8 cellular contexts compared by ENCODE assay signal in the genomic region with DNA sequence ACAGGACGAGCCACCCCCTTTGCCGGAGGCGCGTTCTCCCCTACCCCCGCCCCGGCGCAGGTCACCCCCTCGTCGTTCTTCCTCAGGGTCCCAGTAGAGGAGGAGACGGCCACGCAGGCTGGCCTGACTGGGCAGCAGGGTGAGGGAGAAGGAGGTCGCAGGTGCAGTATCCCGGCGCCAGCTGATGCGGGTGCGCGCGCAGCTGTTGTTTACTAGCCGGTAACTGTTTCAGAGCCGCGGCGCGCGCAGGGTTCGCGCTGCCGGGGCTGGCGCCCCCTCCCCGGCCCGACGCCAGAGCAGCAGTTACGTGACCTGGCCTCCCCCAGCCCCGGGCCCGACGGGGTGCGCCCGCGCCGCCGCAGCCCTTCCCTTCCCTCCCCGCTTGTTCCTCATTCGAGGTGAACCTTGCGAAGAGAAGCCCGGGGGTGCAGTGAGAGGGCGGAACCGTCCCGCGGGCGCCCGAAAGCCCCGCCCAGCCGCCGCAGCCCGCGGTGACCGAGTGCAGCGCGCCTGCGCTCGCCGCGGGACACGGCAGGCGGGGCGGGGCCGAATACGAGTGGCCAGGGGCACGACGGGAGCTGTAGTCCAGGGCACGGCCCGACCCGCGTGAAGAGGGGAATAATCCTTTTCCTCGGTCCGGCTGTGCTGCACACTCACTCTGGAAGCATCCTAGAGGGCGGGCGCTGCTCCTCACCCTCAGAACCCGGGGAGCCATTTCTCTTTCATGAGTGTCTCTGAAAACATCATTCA. TPM values are rescaled to one million over a fixed set of nuclear protein-coding genes. Genes with fewer than 3 reads are reported as not detected.
DNase-seq lines count a peak whose midpoint lies in the region; ATAC-seq and TF ChIP-seq lines count a peak whose summit lies in the region.

SLC12A6 (minus strand) TSS at position 225 of the 750 bp plus-strand sequence. CDS start 1,101 bp downstream, outside the sequence.

- H3K27me3 ChIP-seq in adipocyte (replicated peaks; ENCODE audit: control insufficient read depth, insufficient read depth, low read length) (no peaks in the 10 kb centered on the region), cardiac muscle cell (no peaks in the 10 kb centered on the region), transverse colon (no peaks in the 10 kb centered on the region)

- H3K4me1 ChIP-seq in adipocyte (ENCODE audit: control insufficient read depth, insufficient read depth, low read length), result peaks cover 46% of the 10 kb centered on the region
- peaks cover 22% of the 10 kb centered on the region for H3K4me1 ChIP-seq in cardiac muscle cell (ENCODE audit: low read depth)
- peaks cover 4 to 46% (median 11%) of the 10 kb centered on the region in 4 donors for H3K4me1 ChIP-seq in transverse colon

- H3K9me3 ChIP-seq in adipocyte (ENCODE audit: control insufficient read depth, low read length) (no peaks in the 10 kb centered on the region), cardiac muscle cell (ENCODE audit: low read depth) (no peaks in the 10 kb centered on the region), transverse colon (no peaks in the 10 kb centered on the region)

- ATAC-seq in HG02642 (IDR thresholded peaks at IDR 0.05; ENCODE audit: poor library complexity, unreplicated experiment), result peak; percentile 79

- H3K9ac ChIP-seq in adipocyte (ENCODE audit: low read length), result peak within 1 kb of the TSS; percentile 89

- H3K27ac ChIP-seq in cardiac muscle cell (peak within 1 kb of the TSS; percentile 93), transverse colon (peak within 1 kb of the TSS; percentile 88 to 96 (median 90))

- TF ChIP-seq EP300 in transverse colon (IDR thresholded peaks at IDR 0.05; ENCODE audit: low read depth), result no peak

- H3K4me3 ChIP-seq in GM12864 (ENCODE audit: low read depth, low read length) (peak within 1 kb of the TSS; percentile 94), adipocyte (ENCODE audit: low read length) (peak within 1 kb of the TSS; percentile 88), cardiac muscle cell (peak within 1 kb of the TSS; percentile 92), transverse colon (peak within 1 kb of the TSS; percentile 68 to 98 (median 74))

- intact Hi-C loops in transverse colon (cut with DNase I; ENCODE audit: low total_unique reads), result no loop called here

- TF ChIP-seq CTCF in GM12864 (IDR thresholded peaks at IDR 0.05; ENCODE audit: low read depth, low read length, missing control alignments), result no peak
- no peak for TF ChIP-seq CTCF in cardiac muscle cell (IDR thresholded peaks at IDR 0.05; ENCODE audit: low read depth, low read length)
- TF ChIP-seq CTCF in transverse colon (IDR thresholded peaks at IDR 0.05), result no peak

- TF ChIP-seq POLR2A in transverse colon (IDR thresholded peaks at IDR 0.05), result peak; percentile 69

- in situ Hi-C loops in transverse colon (cut with MboI; ENCODE audit: low pct_ligation_motif_present in 1 of 4, low pct_unique_long_range_greater_than_20kb in 1 of 4, low sequenced_read_pairs in 3 of 4), result loop anchor here in 1 of 4 donors (25.0 kb wide), 1 partner anchor 250 kb away; no protein-coding TSS in a partner anchor

- 0% methylated on average over 54 of the region's 78 CpGs; no CpG with 5 or more reads in 1 of the 2 donors for WGBS in transverse colon (ENCODE audit: low coverage in 1 of 2), 2 donors

- H3K36me3 ChIP-seq in adipocyte (ENCODE audit: control insufficient read depth, insufficient read depth, low read length, severe bottlenecking), result peaks cover 11% of the 10 kb centered on the region
- no peaks in the 10 kb centered on the region for H3K36me3 ChIP-seq in cardiac muscle cell
- no peaks in the 10 kb centered on the region for H3K36me3 ChIP-seq in transverse colon

- DNase-seq in GM12864 (ENCODE audit: low read depth) (no peak), NCI-H1105 treated with DMSO at 0.1 percent for 48 hours (lab: John Stamatoyannopoulos, UW) (peak; percentile 83), T follicular helper cell (ENCODE audit: low read depth) (peak; percentile 84), adipocyte (ENCODE audit: low read depth) (peak; percentile 97), cardiac muscle cell (ENCODE audit: low read depth in 1 of 2, low spot score in 1 of 2) (peak; percentile 95), pons (ENCODE audit: low spot score) (peak; percentile 88), transverse colon (peak; percentile 94)

RNA-seq across cellular contexts. Expression of gene SLC12A6, which starts in this region (rescaled TPM):
- 19.6 and 44.3 TPM in 2 replicates for total RNA-seq in cardiac muscle cell
- 12.0 and 24.4 TPM in 2 replicates for polyA plus RNA-seq in cardiac muscle cell
- total RNA-seq in transverse colon, result 10 to 100 TPM in 3 of 4 donors, 1 to 10 TPM in 1; 9.2 to 52.6 (median 26.9) TPM
